In the genomic region with DNA sequence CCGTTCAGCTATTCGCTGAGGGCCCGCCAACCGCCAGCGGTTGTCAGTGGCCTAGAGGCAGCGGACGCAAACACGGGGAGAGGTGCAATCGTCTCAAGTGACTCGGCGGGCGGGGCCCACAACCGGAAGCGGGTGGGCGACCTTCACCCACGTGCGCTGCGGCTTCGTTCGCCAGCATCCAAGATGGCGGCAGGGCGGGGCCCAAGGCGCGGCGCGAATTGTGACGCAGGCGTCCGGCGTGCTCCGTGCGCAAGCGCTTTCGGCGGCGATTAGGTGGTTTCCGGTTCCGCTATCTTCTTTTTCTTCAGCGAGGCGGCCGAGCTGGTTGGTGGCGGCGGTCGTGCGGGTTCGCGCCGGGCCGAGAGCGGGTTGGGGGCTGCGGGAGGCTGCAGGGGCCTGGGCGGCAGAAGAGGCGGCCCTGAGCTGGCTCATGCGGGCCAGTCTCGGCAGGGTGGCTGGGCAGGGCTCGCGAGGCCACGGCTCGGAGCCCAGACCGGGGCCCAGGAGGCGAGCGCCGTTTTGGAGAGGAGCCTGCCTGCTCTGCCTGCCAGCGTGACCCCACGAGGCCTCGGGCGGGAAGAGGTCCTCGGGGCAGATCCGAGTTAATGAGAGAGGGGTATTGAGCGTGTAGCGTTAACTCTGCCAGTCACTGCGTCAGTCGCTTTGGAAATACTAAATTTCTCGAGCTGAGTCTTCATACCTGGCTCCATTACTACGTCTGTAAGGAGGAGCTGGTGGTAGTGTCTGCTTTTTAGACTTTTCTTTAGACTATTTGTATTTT, we compare ENCODE assay signal across 8 cellular contexts. TPM values are rescaled to one million over a fixed set of nuclear protein-coding genes. Genes with fewer than 3 reads are reported as not detected.
DNase-seq lines count a peak whose midpoint lies in the region; ATAC-seq and TF ChIP-seq lines count a peak whose summit lies in the region.

A gene (plus strand): TSS at position 294 of the 781 bp plus-strand sequence. CDS start 1,444 bp downstream, outside the sequence.

- no peaks in the 10 kb centered on the region for H3K9me3 ChIP-seq in HUES64 (ENCODE audit: insufficient read depth, low read depth, low read length)
- H3K9me3 ChIP-seq in OCI-LY1 (ENCODE audit: low read length): no peaks in the 10 kb centered on the region

- no peaks in the 10 kb centered on the region for H3K27me3 Mint-ChIP-seq in Calu3 (ENCODE audit: unreplicated experiment)

- no peaks in the 10 kb centered on the region for H3K27me3 ChIP-seq in HUES64 (ENCODE audit: insufficient read depth, low read length)
- H3K27me3 ChIP-seq in OCI-LY1 (ENCODE audit: insufficient read depth, low read length): no peaks in the 10 kb centered on the region

- H3K4me3 ChIP-seq in HUES64 (ENCODE audit: low read length) (peak within 1 kb of the TSS; percentile 95), OCI-LY1 (ENCODE audit: low read depth, low read length, poor library complexity, severe bottlenecking) (peak within 1 kb of the TSS; percentile 81)

- peak within 1 kb of the TSS; percentile 79 for H3K4me3 Mint-ChIP-seq in Calu3 (ENCODE audit: low read depth, unreplicated experiment)

- peak; percentile 95 for DNase-seq in Calu3
- peak; percentile 98 for DNase-seq in activated CD8-positive, alpha-beta memory T cell treated with anti-CD3 and anti-CD28 coated beads, Interleukin-2, amount 50 U/mL, for 4 hours
- DNase-seq in midbrain (lab: John Stamatoyannopoulos, UW): peak; percentile 98
- peak; percentile 99 for DNase-seq in stimulated activated CD8-positive, alpha-beta memory T cell treated with anti-CD3 and anti-CD28 coated beads, Interleukin-2, amount 100 ng/mL, for 1 hour (ENCODE audit: low read depth in 2 of 2)

- no peaks in the 10 kb centered on the region for H3K9me2 ChIP-seq in OCI-LY1 (ENCODE audit: low read depth, low read length)

- no peaks in the 10 kb centered on the region; the same call in 1 of the 2 replicates for H4K20me1 ChIP-seq in OCI-LY1 (ENCODE audit: insufficient read depth, low read length)

- H3K36me3 Mint-ChIP-seq in Calu3 (ENCODE audit: insufficient read depth, unreplicated experiment): peaks cover 57% of the 10 kb centered on the region

- ATAC-seq in GM21423 (IDR thresholded peaks at IDR 0.05; ENCODE audit: unreplicated experiment): peak; percentile 95

- peaks cover 10% of the 10 kb centered on the region for H3K79me2 ChIP-seq in OCI-LY1 (ENCODE audit: insufficient read depth, low read length)

- H3K4me1 Mint-ChIP-seq in Calu3 (ENCODE audit: low read depth, unreplicated experiment): peaks cover 10% of the 10 kb centered on the region

- no peak within 1 kb of the TSS for H2AFZ ChIP-seq in OCI-LY1 (ENCODE audit: low read length)

- CTCF ChIA-PET in Calu3 (lab: Charles Lee): interaction anchor here (0.5 to 1.1 kb wide), 5 partner anchors 15 to 275 kb away, joined by 3 to 5 read pairs (median 3); no protein-coding TSS in a partner anchor

- no peaks in the 10 kb centered on the region for H3K9me3 Mint-ChIP-seq in Calu3 (ENCODE audit: low read depth, unreplicated experiment)

- BruUV-seq in Calu3 (replicated peaks; lab: Mats Ljungman, UMichigan): no TSS peak

- TF ChIP-seq CTCF in Calu3 (IDR thresholded peaks at IDR 0.05; ENCODE audit: unreplicated experiment) (no peak), OCI-LY1 (IDR thresholded peaks at IDR 0.05; ENCODE audit: low read length) (no peak)

- H3K4me2 ChIP-seq in OCI-LY1 (ENCODE audit: low read length): peak within 1 kb of the TSS; percentile 92

- peaks cover 73% of the 10 kb centered on the region for H3K36me3 ChIP-seq in HUES64 (ENCODE audit: insufficient read depth, low read length)
- H3K36me3 ChIP-seq in OCI-LY1 (ENCODE audit: insufficient read depth, low read length): peaks cover 72% of the 10 kb centered on the region

- H3K9ac ChIP-seq in HUES64 (ENCODE audit: low read depth, low read length) (peak within 1 kb of the TSS; percentile 96), OCI-LY1 (ENCODE audit: low read length) (peak within 1 kb of the TSS; percentile 85)

- H3K27ac ChIP-seq in HUES64 (ENCODE audit: low read depth, low read length) (peak within 1 kb of the TSS; percentile 87), OCI-LY1 (ENCODE audit: low read depth, low read length, poor library complexity, severe bottlenecking) (peak within 1 kb of the TSS; percentile 77)

- H3K4me1 ChIP-seq in HUES64 (ENCODE audit: insufficient read depth, low read length): peaks cover 8% of the 10 kb centered on the region; the same call in 1 of the 2 replicates
- peaks cover 20% of the 10 kb centered on the region for H3K4me1 ChIP-seq in OCI-LY1 (ENCODE audit: insufficient read depth, low read length, severe bottlenecking)

- H3F3A ChIP-seq in OCI-LY1 (ENCODE audit: insufficient read depth, low read length): no peaks in the 10 kb centered on the region

- intact Hi-C loops in Calu3 (cut with micrococcal nuclease; ENCODE audit: unreplicated experiment): loop anchor here (10.0 kb wide), 1 partner anchor 107 kb away; no protein-coding TSS in a partner anchor

- under 1% methylated on average over 75 of the region's 75 CpGs for WGBS in HUES64

- in situ Hi-C loops in endometrial microvascular endothelial cells (cut with HindIII; ENCODE audit: inconsistent ontology term, low pct_unique_long_range_greater_than_20kb, low sequenced_read_pairs): no loop called here

- H3K27ac Mint-ChIP-seq in Calu3 (ENCODE audit: unreplicated experiment): peak within 1 kb of the TSS; percentile 82

RNA-seq across cellular contexts. Expression of the gene that starts here (rescaled TPM):
- total RNA-seq in Calu3 (2022) (620 and 627 TPM in 2 replicates), endometrial microvascular endothelial cells (ENCODE audit: inconsistent ontology term) (931 TPM)
- 1,216 TPM for polyA plus RNA-seq in HUES64 (2013, experiment 1 of 2)
- 1,283 TPM for polyA plus RNA-seq in HUES64 (2013, experiment 2 of 2)

Comparison
In these comparisons a context has a peak if more than half of its experiments do, and no peak if none do; other contexts are left out.
1. Peak in every context shown above with its lines: DNase-seq, ATAC-seq, H3K4me3 ChIP-seq and H3K27ac ChIP-seq.